ENCODE assay signal across 8 cellular contexts in the genomic region with DNA sequence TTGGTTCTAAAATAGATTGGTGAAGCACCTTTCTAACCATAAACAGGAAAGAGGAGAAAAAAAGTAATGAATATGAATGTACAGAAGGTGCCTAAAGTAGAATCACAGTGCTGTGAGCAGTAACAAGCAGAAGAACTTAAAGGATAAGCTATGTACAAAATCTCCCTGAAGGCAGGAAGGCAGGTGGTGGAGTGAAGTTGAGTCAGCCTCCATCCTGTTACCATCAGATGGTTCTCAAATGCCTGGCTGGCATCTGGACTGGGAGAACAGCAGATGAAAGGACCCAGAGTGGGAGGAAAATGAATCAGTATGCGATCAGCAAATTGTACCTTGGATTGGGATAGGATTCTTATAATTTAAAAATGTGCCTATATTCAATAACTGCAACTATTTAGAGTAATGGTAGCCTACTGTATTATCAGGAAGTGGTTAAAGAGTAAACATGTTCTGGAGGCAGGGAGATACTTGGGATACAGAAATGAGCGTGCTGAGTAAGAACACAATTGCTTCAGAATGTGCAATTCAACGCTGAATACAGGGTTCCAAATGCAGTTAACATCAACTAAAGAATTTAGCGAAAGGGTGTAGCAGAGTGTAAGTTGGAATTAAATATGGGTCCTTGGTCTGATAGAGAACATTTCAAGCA. TPM values are rescaled to one million over a fixed set of nuclear protein-coding genes. Genes with fewer than 3 reads are reported as not detected.
DNase-seq lines count a peak whose midpoint lies in the region; TF ChIP-seq lines count a peak whose summit lies in the region.

No MANE protein-coding gene starts in this region.

- intact Hi-C loops in dorsolateral prefrontal cortex (cut with DNase I) = loop anchor here in 1 of 2 donors (2.0 kb wide), 1 partner anchor 22 kb away; no protein-coding TSS in a partner anchor

- H3K36me3 ChIP-seq in osteoblast (ENCODE audit: insufficient read depth, low read length) = no peaks in the 10 kb centered on the region
- H3K36me3 ChIP-seq in Peyer's patch = no peaks in the 10 kb centered on the region
- H3K36me3 ChIP-seq in effector memory CD4-positive, alpha-beta T cell (ENCODE audit: control insufficient read depth, insufficient read depth, low read length) = no peaks in the 10 kb centered on the region

- no peaks in the 10 kb centered on the region for H3K79me2 ChIP-seq in osteoblast (ENCODE audit: insufficient read depth, low read length)

- H3K9me3 ChIP-seq in osteoblast (ENCODE audit: low read depth, low read length) (no peaks in the 10 kb centered on the region), Peyer's patch (no peaks in the 10 kb centered on the region)
- no peaks in the 10 kb centered on the region for H3K9me3 ChIP-seq in effector memory CD4-positive, alpha-beta T cell (ENCODE audit: control insufficient read depth, low read length)

- DNase-seq in DMS 273 (lab: John Stamatoyannopoulos, UW; ENCODE audit: unreplicated experiment) (peak; percentile 81), NB4 (ENCODE audit: low read depth) (peak; percentile 16), dorsolateral prefrontal cortex (peak in 4 of 10 donors; percentile 18 to 62 (median 55)), osteoblast (ENCODE audit: insufficient read length, low spot score, missing footprints) (no peak), Peyer's patch (no peak), SW 1271 (lab: John Stamatoyannopoulos, UW) (no peak), HK-2 (ENCODE audit: unreplicated experiment) (no peak)
- no peak for DNase-seq in effector memory CD4-positive, alpha-beta T cell

- peak overlapping the region; percentile 74 for H3K4me3 ChIP-seq in NB4 (ENCODE audit: low read depth, low read length)
- peak overlapping the region in 35 of 59 donors; percentile 2 to 87 (median 78) for H3K4me3 ChIP-seq in dorsolateral prefrontal cortex
- no peak overlapping the region for H3K4me3 ChIP-seq in osteoblast (ENCODE audit: insufficient read depth, low read length)
- peak overlapping the region in 2 of 4 donors; percentile 71 to 73 for H3K4me3 ChIP-seq in Peyer's patch
- H3K4me3 ChIP-seq in effector memory CD4-positive, alpha-beta T cell (ENCODE audit: insufficient read depth, low read depth, low read length, poor library complexity, severe bottlenecking) = no peak overlapping the region

- H3K27ac ChIP-seq in dorsolateral prefrontal cortex (peak overlapping the region in 55 of 59 donors; percentile 18 to 95 (median 83)), osteoblast (ENCODE audit: low read depth, low read length) (no peak overlapping the region), Peyer's patch (peak overlapping the region in 2 of 4 donors; percentile 88 to 93)
- H3K27ac ChIP-seq in effector memory CD4-positive, alpha-beta T cell (ENCODE audit: insufficient read depth, low read length, poor library complexity, severe bottlenecking) = no peak overlapping the region

- H3K27me3 ChIP-seq in dorsolateral prefrontal cortex = no peaks in the 10 kb centered on the region
- no peaks in the 10 kb centered on the region for H3K27me3 ChIP-seq in osteoblast (ENCODE audit: insufficient read depth, low read length)
- H3K27me3 ChIP-seq in Peyer's patch = no peaks in the 10 kb centered on the region
- H3K27me3 ChIP-seq in effector memory CD4-positive, alpha-beta T cell (replicated peaks; ENCODE audit: control insufficient read depth, insufficient read depth, low read length, poor library complexity, severe bottlenecking) = no peaks in the 10 kb centered on the region

- TF ChIP-seq POLR2A in NB4 (IDR thresholded peaks at IDR 0.05; ENCODE audit: extremely low read depth, insufficient read length) (no peak), Peyer's patch (IDR thresholded peaks at IDR 0.05) (no peak)

- no peaks in the 10 kb centered on the region for H4K20me1 ChIP-seq in osteoblast (ENCODE audit: insufficient read depth, low read length)

- peak overlapping the region; percentile 87 for H3K4me2 ChIP-seq in osteoblast (ENCODE audit: insufficient read depth, low read length)

- TF ChIP-seq CTCF in NB4 (IDR thresholded peaks at IDR 0.05; ENCODE audit: low read depth, low read length) (no peak), dorsolateral prefrontal cortex (IDR thresholded peaks at IDR 0.05 in 54 of 56, conservative IDR thresholded peaks at IDR 0.05 in 2 of 56; ENCODE audit: low read depth in 1 of 56, partially characterized antibody in 56 of 56) (no peak), osteoblast (IDR thresholded peaks at IDR 0.05; ENCODE audit: extremely low read depth, low read depth, low read length) (no peak), Peyer's patch (IDR thresholded peaks at IDR 0.05) (no peak)

- H3K4me1 ChIP-seq in osteoblast (ENCODE audit: insufficient read depth, low read length) = peaks cover 7% of the 10 kb centered on the region
- H3K4me1 ChIP-seq in Peyer's patch = peaks cover 0 to 6% (median 0%) of the 10 kb centered on the region in 4 donors
- peaks cover 5% of the 10 kb centered on the region for H3K4me1 ChIP-seq in effector memory CD4-positive, alpha-beta T cell (ENCODE audit: control insufficient read depth, insufficient read depth, low read length, poor library complexity, severe bottlenecking)

- no peak overlapping the region for H2AFZ ChIP-seq in osteoblast (ENCODE audit: low read length)

RNA-seq across cellular contexts. Expression of a gene that starts 21.1 kb away (rescaled TPM):
- 10 to 100 TPM; 39.6 to 77.6 (median 61.7) TPM for total RNA-seq in dorsolateral prefrontal cortex
- total RNA-seq in osteoblast = 34.8 and 36.6 TPM in 2 replicates
- total RNA-seq in Peyer's patch = 100 to 1,000 TPM in 1 of 4 donors, 10 to 100 TPM in 2, 1 to 10 TPM in 1; 8.4 to 104 (median 12.5) TPM

Comparison
In these comparisons a context has a peak if more than half of its experiments do, and no peak if none do; other contexts are left out.
1. DNase-seq: peak in DMS 273 (single experiment) and NB4 (single experiment); none in osteoblast (single experiment), Peyer's patch (0 of 3), effector memory CD4-positive, alpha-beta T cell (0 of 3), SW 1271 (0 of 2) and HK-2 (single experiment).
2. H3K4me3 ChIP-seq: peak in NB4 (single experiment) and dorsolateral prefrontal cortex (35 of 59); none in osteoblast (single experiment) and effector memory CD4-positive, alpha-beta T cell (single experiment).
3. H3K27ac ChIP-seq: peak in dorsolateral prefrontal cortex (55 of 59); none in osteoblast (single experiment) and effector memory CD4-positive, alpha-beta T cell (single experiment).